ENCODE assay signal across 19 cellular contexts in genomic region chr2:108626993-108627392, GRCh38.
DNase-seq lines count a peak whose midpoint lies in the region; ATAC-seq and TF ChIP-seq lines count a peak whose summit lies in the region.
"Had no signal": no experiment of that assay in that cellular context is flagged by ENCODE, and none has a peak within 500 bp of the region (broad histone marks: within the 10 kb centered on the region; RNA-seq: fewer than 3 reads in every experiment).

No MANE protein-coding gene starts in this region.

- H3K4me3 Mint-ChIP-seq in activated CD8-positive, alpha-beta T cell treated with anti-CD3 and anti-CD28 coated beads for 36 hours: no peak overlapping the region
- H3K4me3 Mint-ChIP-seq in activated CD8-positive, alpha-beta T cell treated with anti-CD3 and anti-CD28 coated beads, Interleukin-2, amount 10 ng/mL, durations not matched to agents 7 days and 5 days: no peak overlapping the region
- peak overlapping the region; percentile 84 for H3K4me3 Mint-ChIP-seq in activated T-helper 17 cell treated with anti-CD3 and anti-CD28 coated beads, Interleukin-2, amount 50 U/mL, for 72 hours
- no peak overlapping the region for H3K4me3 Mint-ChIP-seq in stimulated activated effector memory CD8-positive, alpha-beta T cell treated with anti-CD3 and anti-CD28 coated beads, Interleukin-12 subunit alpha, Interleukin-12 subunit beta, amount 100 ng/mL, for 72 hours
- H3K4me3 Mint-ChIP-seq in GM23338: no peak overlapping the region
- H3K4me3 Mint-ChIP-seq: HFFc6 had no signal

- no peak for TF ChIP-seq CTCF in activated CD8-positive, alpha-beta T cell treated with anti-CD3 and anti-CD28 coated beads for 36 hours (IDR thresholded peaks at IDR 0.05)
- TF ChIP-seq CTCF in Loucy (conservative IDR thresholded peaks at IDR 0.05; ENCODE audit: low read length) (no peak), GM23338 (conservative IDR thresholded peaks at IDR 0.05; ENCODE audit: low read depth in 2 of 2) (no peak), body of pancreas (IDR thresholded peaks at IDR 0.05) (no peak)

- peak overlapping the region; percentile 75 for H3K9ac ChIP-seq in Loucy (ENCODE audit: low read depth, low read length, poor library complexity, severe bottlenecking)

- H3K9me3 Mint-ChIP-seq in activated CD8-positive, alpha-beta T cell treated with anti-CD3 and anti-CD28 coated beads for 36 hours: no peaks in the 10 kb centered on the region
- H3K9me3 Mint-ChIP-seq in activated CD8-positive, alpha-beta T cell treated with anti-CD3 and anti-CD28 coated beads, Interleukin-2, amount 10 ng/mL, durations not matched to agents 7 days and 5 days (ENCODE audit: insufficient read depth): no peaks in the 10 kb centered on the region
- no peaks in the 10 kb centered on the region for H3K9me3 Mint-ChIP-seq in activated T-helper 17 cell treated with anti-CD3 and anti-CD28 coated beads, Interleukin-2, amount 50 U/mL, for 72 hours
- H3K9me3 Mint-ChIP-seq in stimulated activated effector memory CD8-positive, alpha-beta T cell treated with anti-CD3 and anti-CD28 coated beads, Interleukin-12 subunit alpha, Interleukin-12 subunit beta, amount 100 ng/mL, for 72 hours: no peaks in the 10 kb centered on the region
- no peaks in the 10 kb centered on the region for H3K9me3 Mint-ChIP-seq in GM23338
- H3K9me3 Mint-ChIP-seq: HFFc6 had no signal

- peak overlapping the region; percentile 60 for H3K27ac Mint-ChIP-seq in activated CD8-positive, alpha-beta T cell treated with anti-CD3 and anti-CD28 coated beads for 36 hours
- no peak overlapping the region for H3K27ac Mint-ChIP-seq in activated CD8-positive, alpha-beta T cell treated with anti-CD3 and anti-CD28 coated beads, Interleukin-2, amount 10 ng/mL, durations not matched to agents 7 days and 5 days
- H3K27ac Mint-ChIP-seq in activated T-helper 17 cell treated with anti-CD3 and anti-CD28 coated beads, Interleukin-2, amount 50 U/mL, for 72 hours: no peak overlapping the region
- H3K27ac Mint-ChIP-seq in stimulated activated effector memory CD8-positive, alpha-beta T cell treated with anti-CD3 and anti-CD28 coated beads, Interleukin-12 subunit alpha, Interleukin-12 subunit beta, amount 100 ng/mL, for 72 hours: no peak overlapping the region
- H3K27ac Mint-ChIP-seq in GM23338: no peak overlapping the region
- H3K27ac Mint-ChIP-seq: HFFc6 had no signal

- WGBS in body of pancreas, 2 donors: 64 to 69% methylated on average over 2 of the region's 2 CpGs

- H3K27ac ChIP-seq in GM23338 (ENCODE audit: low read depth): no peak overlapping the region
- no peak overlapping the region for H3K27ac ChIP-seq in body of pancreas

- H3K79me2 ChIP-seq in Loucy (ENCODE audit: insufficient read depth, low read length) (peaks cover 100% of the 10 kb centered on the region), GM23338 (replicated peaks; ENCODE audit: insufficient read depth) (peaks cover 17% of the 10 kb centered on the region)

- peaks cover 71% of the 10 kb centered on the region for H3K4me1 Mint-ChIP-seq in activated CD8-positive, alpha-beta T cell treated with anti-CD3 and anti-CD28 coated beads for 36 hours (ENCODE audit: low read depth)
- H3K4me1 Mint-ChIP-seq in activated CD8-positive, alpha-beta T cell treated with anti-CD3 and anti-CD28 coated beads, Interleukin-2, amount 10 ng/mL, durations not matched to agents 7 days and 5 days (ENCODE audit: low read depth): peaks cover 59% of the 10 kb centered on the region
- H3K4me1 Mint-ChIP-seq in activated T-helper 17 cell treated with anti-CD3 and anti-CD28 coated beads, Interleukin-2, amount 50 U/mL, for 72 hours: peaks cover 51% of the 10 kb centered on the region
- H3K4me1 Mint-ChIP-seq in stimulated activated effector memory CD8-positive, alpha-beta T cell treated with anti-CD3 and anti-CD28 coated beads, Interleukin-12 subunit alpha, Interleukin-12 subunit beta, amount 100 ng/mL, for 72 hours: peaks cover 60% of the 10 kb centered on the region
- peaks cover 34% of the 10 kb centered on the region for H3K4me1 Mint-ChIP-seq in GM23338

- H3K36me3 Mint-ChIP-seq in activated CD8-positive, alpha-beta T cell treated with anti-CD3 and anti-CD28 coated beads for 36 hours (ENCODE audit: low read depth): peaks cover 7% of the 10 kb centered on the region
- peaks cover 8% of the 10 kb centered on the region for H3K36me3 Mint-ChIP-seq in activated CD8-positive, alpha-beta T cell treated with anti-CD3 and anti-CD28 coated beads, Interleukin-2, amount 10 ng/mL, durations not matched to agents 7 days and 5 days (ENCODE audit: low read depth)
- peaks cover 85% of the 10 kb centered on the region for H3K36me3 Mint-ChIP-seq in activated T-helper 17 cell treated with anti-CD3 and anti-CD28 coated beads, Interleukin-2, amount 50 U/mL, for 72 hours (ENCODE audit: low read depth)
- H3K36me3 Mint-ChIP-seq in stimulated activated effector memory CD8-positive, alpha-beta T cell treated with anti-CD3 and anti-CD28 coated beads, Interleukin-12 subunit alpha, Interleukin-12 subunit beta, amount 100 ng/mL, for 72 hours: peaks cover 24% of the 10 kb centered on the region
- no peaks in the 10 kb centered on the region for H3K36me3 Mint-ChIP-seq in GM23338 (ENCODE audit: low read depth)

- H3K9me2 ChIP-seq in Loucy (replicated peaks; ENCODE audit: low read depth, low read length): no peaks in the 10 kb centered on the region
- H3K9me2 ChIP-seq in GM23338 (ENCODE audit: insufficient read depth): no peaks in the 10 kb centered on the region

- H3K27me3 ChIP-seq in Loucy (ENCODE audit: insufficient read depth, low read length, poor library complexity, severe bottlenecking): no peaks in the 10 kb centered on the region
- H3K27me3 ChIP-seq in GM23338 (ENCODE audit: insufficient read depth): no peaks in the 10 kb centered on the region
- H3K27me3 ChIP-seq in body of pancreas: no peaks in the 10 kb centered on the region
- H3K27me3 ChIP-seq: MG63 had no signal

- H3K4me2 ChIP-seq in Loucy (ENCODE audit: low read depth, low read length, poor library complexity, severe bottlenecking) (peak overlapping the region; percentile 94), GM23338 (no peak overlapping the region)

- intact Hi-C loops in activated CD8-positive, alpha-beta T cell treated with anti-CD3 and anti-CD28 coated beads for 36 hours (cut with micrococcal nuclease): no loop called here
- intact Hi-C loops in body of pancreas (cut with DNase I): no loop called here

- H2AFZ ChIP-seq in Loucy (ENCODE audit: low read length) (no peak overlapping the region), GM23338 (no peak overlapping the region)

- H3K4me3 ChIP-seq in Loucy (ENCODE audit: low read length, poor library complexity, severe bottlenecking): peak overlapping the region; percentile 73
- no peak overlapping the region for H3K4me3 ChIP-seq in GM23338
- H3K4me3 ChIP-seq in body of pancreas: no peak overlapping the region
- H3K4me3 ChIP-seq: MG63 had no signal

- H4K20me1 ChIP-seq in Loucy (ENCODE audit: insufficient read depth, low read length, poor library complexity, severe bottlenecking): peaks cover 32% of the 10 kb centered on the region
- H4K20me1 ChIP-seq in GM23338 (replicated peaks; ENCODE audit: insufficient read depth): no peaks in the 10 kb centered on the region

- H3F3A ChIP-seq in Loucy (ENCODE audit: low read depth) (peaks cover 5% of the 10 kb centered on the region; the same call in 1 of the 2 replicates), GM23338 (replicated peaks; ENCODE audit: low read depth) (no peaks in the 10 kb centered on the region)

- TF ChIP-seq POLR2A in body of pancreas (IDR thresholded peaks at IDR 0.05): no peak

- CTCF ChIA-PET in activated CD8-positive, alpha-beta T cell treated with anti-CD3 and anti-CD28 coated beads for 36 hours (lab: Charles Lee): interaction anchor here (9.0 kb wide), 1 partner anchor 8 kb away, joined by 129 read pairs; no protein-coding TSS in a partner anchor
- CTCF ChIA-PET in activated CD8-positive, alpha-beta T cell treated with anti-CD3 and anti-CD28 coated beads, Interleukin-2, amount 10 ng/mL, durations not matched to agents 7 days and 5 days (lab: Charles Lee): interaction anchor here (2.1 to 10.0 kb wide), 2 partner anchors 9 to 21 kb away, joined by 6 to 147 read pairs; no protein-coding TSS in a partner anchor

- H3K9me3 ChIP-seq in Loucy (ENCODE audit: insufficient read depth, low read depth, low read length): no peaks in the 10 kb centered on the region
- no peaks in the 10 kb centered on the region for H3K9me3 ChIP-seq in body of pancreas
- H3K9me3 ChIP-seq: MG63 had no signal

- no peak for DNase-seq in activated CD8-positive, alpha-beta T cell treated with anti-CD3 and anti-CD28 coated beads for 36 hours
- DNase-seq in activated CD8-positive, alpha-beta T cell treated with anti-CD3 and anti-CD28 coated beads, Interleukin-2, amount 10 ng/mL, durations not matched to agents 7 days and 5 days: no peak
- DNase-seq in stimulated activated effector memory CD8-positive, alpha-beta T cell treated with anti-CD3 and anti-CD28 coated beads, Interleukin-12 subunit alpha, Interleukin-12 subunit beta, amount 100 ng/mL, for 72 hours (ENCODE audit: low spot score in 2 of 2): no peak
- no peak for DNase-seq in GM23338 (ENCODE audit: low spot score)
- no peak for DNase-seq in body of pancreas
- DNase-seq: C1 segment of cervical spinal cord, GDM1, GOT3, HFFc6, KG1, MG63, NCI-H1105, NCI-H187 treated with DMSO at 0.1 percent for 48 hours, NCI-H2171 treated with DMSO at 0.1 percent for 48 hours, NCI-H82, SIG-M5 had no signal

- H3K27me3 Mint-ChIP-seq in activated CD8-positive, alpha-beta T cell treated with anti-CD3 and anti-CD28 coated beads for 36 hours: no peaks in the 10 kb centered on the region
- no peaks in the 10 kb centered on the region for H3K27me3 Mint-ChIP-seq in activated CD8-positive, alpha-beta T cell treated with anti-CD3 and anti-CD28 coated beads, Interleukin-2, amount 10 ng/mL, durations not matched to agents 7 days and 5 days (ENCODE audit: low read depth)
- H3K27me3 Mint-ChIP-seq in activated T-helper 17 cell treated with anti-CD3 and anti-CD28 coated beads, Interleukin-2, amount 50 U/mL, for 72 hours: no peaks in the 10 kb centered on the region
- H3K27me3 Mint-ChIP-seq in GM23338 (ENCODE audit: insufficient read depth, low read depth, poor library complexity): no peaks in the 10 kb centered on the region

- POLR2A ChIA-PET in activated CD8-positive, alpha-beta T cell treated with anti-CD3 and anti-CD28 coated beads for 36 hours (lab: Charles Lee): interaction anchor here (1.0 kb wide), 1 partner anchor 11 kb away, joined by 4 read pairs; no protein-coding TSS in a partner anchor
- POLR2A ChIA-PET in activated CD8-positive, alpha-beta T cell treated with anti-CD3 and anti-CD28 coated beads, Interleukin-2, amount 10 ng/mL, durations not matched to agents 7 days and 5 days (lab: Charles Lee): no interaction called here

- H3K36me3 ChIP-seq in Loucy (ENCODE audit: insufficient read depth, low read length): 0 out of 2 replicates have a peak, but pooled peaks cover 4% of the 10 kb centered on the region
- H3K36me3 ChIP-seq in GM23338 (ENCODE audit: insufficient read depth): no peaks in the 10 kb centered on the region
- no peaks in the 10 kb centered on the region for H3K36me3 ChIP-seq in body of pancreas (replicated peaks in 1 of 2; ENCODE audit: insufficient read depth in 1 of 2, low read depth in 2 of 2)
- H3K36me3 ChIP-seq: MG63 had no signal

- peak; percentile 28 for ATAC-seq in activated CD8-positive, alpha-beta T cell treated with anti-CD3 and anti-CD28 coated beads for 36 hours
- ATAC-seq in activated CD8-positive, alpha-beta T cell treated with anti-CD3 and anti-CD28 coated beads, Interleukin-2, amount 10 ng/mL, durations not matched to agents 7 days and 5 days: no peak
- peak; percentile 58 for ATAC-seq in activated T-helper 17 cell treated with anti-CD3 and anti-CD28 coated beads, Interleukin-2, amount 50 U/mL, for 72 hours (replicated peaks)
- ATAC-seq in stimulated activated effector memory CD8-positive, alpha-beta T cell treated with anti-CD3 and anti-CD28 coated beads, Interleukin-12 subunit alpha, Interleukin-12 subunit beta, amount 100 ng/mL, for 72 hours: peak; percentile 69
- ATAC-seq in GM23338 (no peak), GM19452 (IDR thresholded peaks at IDR 0.05; ENCODE audit: unreplicated experiment) (no peak), body of pancreas (no peak)

- H3K4me1 ChIP-seq in Loucy (ENCODE audit: insufficient read depth, low read length, poor library complexity, severe bottlenecking) (peaks cover 84% of the 10 kb centered on the region), GM23338 (ENCODE audit: insufficient read depth) (peaks cover 23% of the 10 kb centered on the region), body of pancreas (peaks cover 9% of the 10 kb centered on the region)

Comparison
In these comparisons a context has a peak if more than half of its experiments do, and no peak if none do; other contexts are left out.
1. ATAC-seq: peak in activated CD8-positive, alpha-beta T cell treated with anti-CD3 and anti-CD28 coated beads for 36 hours (single experiment), activated T-helper 17 cell treated with anti-CD3 and anti-CD28 coated beads, Interleukin-2, amount 50 U/mL, for 72 hours (single experiment) and stimulated activated effector memory CD8-positive, alpha-beta T cell treated with anti-CD3 and anti-CD28 coated beads, Interleukin-12 subunit alpha, Interleukin-12 subunit beta, amount 100 ng/mL, for 72 hours (single experiment); none in activated CD8-positive, alpha-beta T cell treated with anti-CD3 and anti-CD28 coated beads, Interleukin-2, amount 10 ng/mL, durations not matched to agents 7 days and 5 days (single experiment), GM23338 (single experiment), GM19452 (single experiment) and body of pancreas (single experiment).